Comparison of ENCODE assay signal across 8 cellular contexts in the genomic region with DNA sequence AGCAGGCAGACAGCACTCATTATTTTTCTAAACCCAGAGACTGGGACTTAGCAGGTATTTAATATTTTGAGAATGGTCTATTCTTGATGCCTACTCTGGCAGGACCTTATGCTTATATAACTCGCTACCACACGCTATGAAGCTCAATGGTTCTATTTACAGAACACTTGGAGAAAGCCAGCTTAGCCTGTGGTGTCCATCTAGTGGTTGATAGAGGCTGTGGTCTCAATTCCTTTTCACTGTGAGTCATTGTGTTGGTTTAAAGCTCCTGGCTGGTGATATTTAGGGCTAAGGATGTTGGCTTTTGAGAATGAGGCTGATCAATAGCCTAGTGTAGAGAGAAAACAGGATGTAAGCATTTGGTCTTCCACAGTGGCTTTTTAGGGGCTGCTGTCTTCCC.
DNase-seq lines count a peak whose midpoint lies in the region; ATAC-seq and TF ChIP-seq lines count a peak whose summit lies in the region.

No MANE protein-coding gene starts in this region.

- no peaks in the 10 kb centered on the region for H3K9me3 ChIP-seq in Karpas-422 (ENCODE audit: low read length)
- H3K9me3 ChIP-seq in hepatocyte (ENCODE audit: low read depth) = no peaks in the 10 kb centered on the region
- no peaks in the 10 kb centered on the region for H3K9me3 ChIP-seq in thoracic aorta
- no peaks in the 10 kb centered on the region for H3K9me3 ChIP-seq in MM.1S (replicated peaks; ENCODE audit: insufficient read depth, low read length)

- ATAC-seq in thoracic aorta (ENCODE audit: insufficient number of reproducible peaks, low FRiP score, low read depth) = peak; percentile 23

- no peaks in the 10 kb centered on the region for H3K36me3 ChIP-seq in Karpas-422 (ENCODE audit: insufficient read depth, low read length)
- H3K36me3 ChIP-seq in hepatocyte (replicated peaks; ENCODE audit: insufficient read depth, low read depth) = no peaks in the 10 kb centered on the region
- peaks cover 16% of the 10 kb centered on the region for H3K36me3 ChIP-seq in thoracic aorta
- H3K36me3 ChIP-seq in MM.1S (replicated peaks; ENCODE audit: insufficient read depth, low read length) = no peaks in the 10 kb centered on the region

- no peak overlapping the region for H3K9ac ChIP-seq in Karpas-422 (ENCODE audit: low read length)
- no peak overlapping the region for H3K9ac ChIP-seq in MM.1S (ENCODE audit: low read length)

- DNase-seq in AG09309 (ENCODE audit: low read depth) (peak; percentile 79), Karpas-422 (peak; percentile 43), amniotic epithelial cell (ENCODE audit: low read depth) (peak; percentile 88), hepatocyte (ENCODE audit: low spot score) (peak; percentile 71), thoracic aorta (ENCODE audit: low spot score) (no peak), MM.1S (no peak)
- DNase-seq in stimulated activated CD4-positive, alpha-beta T cell treated with anti-CD3 and anti-CD28 coated beads, Interleukin-15, amount 100 ng/mL, for 24 hours = no peak
- DNase-seq in activated CD4-positive, alpha-beta T cell treated with anti-CD3 and anti-CD28 coated beads, Interleukin-2, amount 50 U/mL, for 48 hours = no peak

- H3K9me2 ChIP-seq in Karpas-422 (replicated peaks; ENCODE audit: insufficient read depth, low read length) (no peaks in the 10 kb centered on the region), hepatocyte (replicated peaks; ENCODE audit: insufficient read depth) (no peaks in the 10 kb centered on the region), MM.1S (replicated peaks; ENCODE audit: insufficient read depth, low read length) (no peaks in the 10 kb centered on the region)

- 38% methylated on average over 2 of the region's 2 CpGs for WGBS in hepatocyte (ENCODE audit: low lambda C conversion rate, missing lambda C conversion rate)

- H3K27me3 ChIP-seq in Karpas-422 (ENCODE audit: low read length) (no peaks in the 10 kb centered on the region), hepatocyte (no peaks in the 10 kb centered on the region), thoracic aorta (replicated peaks; ENCODE audit: insufficient read depth) (no peaks in the 10 kb centered on the region), MM.1S (replicated peaks; ENCODE audit: insufficient read depth, low read length) (no peaks in the 10 kb centered on the region)

- H3F3A ChIP-seq in MM.1S (ENCODE audit: insufficient read depth, low read length) = peaks cover 7% of the 10 kb centered on the region; the same call in 1 of the 2 replicates

- H3K4me2 ChIP-seq in Karpas-422 (ENCODE audit: low read depth, low read length, poor library complexity, severe bottlenecking) (no peak overlapping the region), hepatocyte (no peak overlapping the region), MM.1S (ENCODE audit: low read depth, low read length) (no peak overlapping the region)

- no peak overlapping the region for H3K27ac ChIP-seq in Karpas-422 (ENCODE audit: low read length)
- H3K27ac ChIP-seq in hepatocyte = peak overlapping the region; percentile 71
- peak overlapping the region; percentile 3 to 67 for H3K27ac ChIP-seq in thoracic aorta
- no peak overlapping the region for H3K27ac ChIP-seq in MM.1S (ENCODE audit: low read length)

- peaks cover 5% of the 10 kb centered on the region; the same call in 1 of the 2 replicates for H3K4me1 ChIP-seq in Karpas-422 (ENCODE audit: low read length)
- peaks cover 29% of the 10 kb centered on the region for H3K4me1 ChIP-seq in hepatocyte (ENCODE audit: insufficient read depth)
- H3K4me1 ChIP-seq in thoracic aorta (ENCODE audit: control insufficient read depth in 1 of 2, low read depth in 2 of 2) = peaks cover 42 to 80% of the 10 kb centered on the region in 2 donors
- peaks cover 18% of the 10 kb centered on the region for H3K4me1 ChIP-seq in MM.1S (ENCODE audit: low read length)

- H3K4me3 ChIP-seq in AG09309 (ENCODE audit: control insufficient read depth, low read depth, low read length) (no peak overlapping the region), Karpas-422 (ENCODE audit: low read length) (no peak overlapping the region), hepatocyte (no peak overlapping the region), thoracic aorta (no peak overlapping the region), MM.1S (ENCODE audit: low read length) (no peak overlapping the region)

- H3K79me2 ChIP-seq in Karpas-422 (ENCODE audit: low read length) (no peaks in the 10 kb centered on the region), hepatocyte (no peaks in the 10 kb centered on the region), MM.1S (ENCODE audit: low read length) (no peaks in the 10 kb centered on the region)

- TF ChIP-seq CTCF in AG09309 (IDR thresholded peaks at IDR 0.05; ENCODE audit: control insufficient read depth, insufficient read depth, low read depth, low read length, missing control alignments) (peak; percentile 75), hepatocyte (IDR thresholded peaks at IDR 0.05; ENCODE audit: poor library complexity) (peak; percentile 48), thoracic aorta (IDR thresholded peaks at IDR 0.05) (peak; percentile 55), MM.1S (IDR thresholded peaks at IDR 0.05; ENCODE audit: low read length) (no peak)

- H2AFZ ChIP-seq in Karpas-422 (ENCODE audit: low read length) (no peak overlapping the region), hepatocyte (no peak overlapping the region), MM.1S (ENCODE audit: low read length) (no peak overlapping the region)

- H4K20me1 ChIP-seq in Karpas-422 (ENCODE audit: insufficient read depth, low read depth, low read length) (no peaks in the 10 kb centered on the region), hepatocyte (ENCODE audit: insufficient read depth, poor library complexity, severe bottlenecking) (no peaks in the 10 kb centered on the region), MM.1S (ENCODE audit: insufficient read depth, low read length) (0 out of 2 replicates have a peak, but pooled peaks cover 3% of the 10 kb centered on the region)

Comparison
In these comparisons a context has a peak if more than half of its experiments do, and no peak if none do; other contexts are left out.
1. DNase-seq: peak in AG09309 (single experiment), Karpas-422 (single experiment), amniotic epithelial cell (single experiment) and hepatocyte (single experiment); none in thoracic aorta (single experiment), stimulated activated CD4-positive, alpha-beta T cell treated with anti-CD3 and anti-CD28 coated beads, Interleukin-15, amount 100 ng/mL, for 24 hours (single experiment), activated CD4-positive, alpha-beta T cell treated with anti-CD3 and anti-CD28 coated beads, Interleukin-2, amount 50 U/mL, for 48 hours (0 of 2) and MM.1S (single experiment).
2. H3K27ac ChIP-seq: peak in hepatocyte (single experiment) and thoracic aorta (2 of 2); none in Karpas-422 (single experiment) and MM.1S (single experiment).